In the genomic region with DNA sequence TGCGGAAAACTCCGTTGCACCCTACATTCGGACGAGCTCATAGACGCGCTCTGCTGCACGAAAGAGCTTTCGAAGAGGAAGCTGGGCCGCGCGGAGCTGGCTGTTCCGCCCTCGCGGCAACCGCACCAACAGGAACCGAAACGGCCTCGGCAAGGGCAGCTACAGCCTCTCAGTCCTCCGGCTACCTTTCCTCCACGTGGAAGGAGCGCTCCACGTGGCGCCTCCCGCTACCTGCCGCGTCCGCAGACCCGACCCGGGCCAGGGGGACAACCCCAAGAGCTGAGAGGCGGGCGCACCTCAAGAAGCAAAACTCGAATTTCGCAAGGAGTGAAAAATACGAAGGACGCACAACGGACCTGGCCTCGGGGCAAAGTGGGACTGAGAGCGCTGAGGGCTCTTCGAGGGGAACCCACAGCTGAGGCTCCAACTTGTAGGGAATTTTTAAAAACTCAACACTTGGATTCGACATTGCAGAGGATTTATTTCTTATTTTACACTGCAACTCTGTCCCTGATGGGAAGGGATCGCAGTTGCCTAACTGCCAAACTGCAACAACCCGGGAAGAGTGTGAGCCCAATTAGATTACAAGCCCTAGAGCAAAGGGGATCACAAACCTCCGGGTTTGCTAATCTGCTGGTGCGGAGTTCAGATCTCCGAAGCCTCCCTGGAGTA, we compare ENCODE assay signal across 8 cellular contexts. TPM values are rescaled to one million over a fixed set of nuclear protein-coding genes. Genes with fewer than 3 reads are reported as not detected.
DNase-seq lines count a peak whose midpoint lies in the region; ATAC-seq lines count a peak whose summit lies in the region.

No MANE protein-coding gene starts in this region.

- peak; percentile 11 for DNase-seq in activated naive CD4-positive, alpha-beta T cell treated with Interleukin-2 at 50 U/mL for 16 hours
- no peak for DNase-seq in activated naive CD4-positive, alpha-beta T cell (lab: John Stamatoyannopoulos, UW)
- DNase-seq in SK-N-MC (ENCODE audit: low read depth, low spot score) (no peak), dermis blood vessel endothelial cell (peak; percentile 54), memory B cell (ENCODE audit: low spot score in 2 of 2) (peak; percentile 51 to 67), DMS79 (lab: John Stamatoyannopoulos, UW) (no peak)
- DNase-seq in stimulated activated naive CD8-positive, alpha-beta T cell treated with anti-CD3 and anti-CD28 coated beads, Interleukin-15, Interleukin-2, amounts not matched to agents 100 U/mL and 50 U/mL, for 24 hours = peak; percentile 65

- no peaks in the 10 kb centered on the region for H3K9me3 ChIP-seq in SK-N-MC (ENCODE audit: low read depth, low read length)

- peaks cover 3% of the 10 kb centered on the region for H3K9me3 Mint-ChIP-seq in memory B cell

- peak overlapping the region; percentile 60 for H3K9ac ChIP-seq in SK-N-MC (ENCODE audit: insufficient read length)

- peaks cover 3% of the 10 kb centered on the region for H3K36me3 Mint-ChIP-seq in memory B cell

- no peak overlapping the region for H3K27ac ChIP-seq in SK-N-MC

- peak overlapping the region; percentile 62 for H3K4me3 Mint-ChIP-seq in memory B cell

- ATAC-seq in HG02943 (IDR thresholded peaks at IDR 0.05; ENCODE audit: low read depth, unreplicated experiment) = peak; percentile 94
- ATAC-seq in memory B cell (ENCODE audit: low read depth) = peak; percentile 99
- peak; percentile 74 for ATAC-seq in stimulated activated naive CD8-positive, alpha-beta T cell treated with anti-CD3 and anti-CD28 coated beads, Interleukin-15, Interleukin-2, amounts not matched to agents 100 U/mL and 50 U/mL, for 24 hours

- peaks cover 23% of the 10 kb centered on the region for H3K27me3 Mint-ChIP-seq in memory B cell

- H3K27ac Mint-ChIP-seq in memory B cell = peak overlapping the region; percentile 67

- H3K36me3 ChIP-seq in SK-N-MC (ENCODE audit: insufficient read depth, low read length) = no peaks in the 10 kb centered on the region

- peaks cover 10% of the 10 kb centered on the region for H3K4me1 Mint-ChIP-seq in memory B cell

- peak overlapping the region; percentile 69 for H3K4me3 ChIP-seq in SK-N-MC

RNA-seq across cellular contexts. Expression of a gene that starts 1.4 kb away (rescaled TPM):
- total RNA-seq in dermis blood vessel endothelial cell = 0.05 TPM in 1 of 2 replicates, not detected in the other

Comparison
In these comparisons a context has a peak if more than half of its experiments do, and no peak if none do; other contexts are left out.
1. DNase-seq: peak in activated naive CD4-positive, alpha-beta T cell treated with Interleukin-2 at 50 U/mL for 16 hours (single experiment), dermis blood vessel endothelial cell (single experiment), memory B cell (2 of 2) and stimulated activated naive CD8-positive, alpha-beta T cell treated with anti-CD3 and anti-CD28 coated beads, Interleukin-15, Interleukin-2, amounts not matched to agents 100 U/mL and 50 U/mL, for 24 hours (single experiment); none in activated naive CD4-positive, alpha-beta T cell (0 of 4), SK-N-MC (single experiment) and DMS79 (single experiment).
2. Peak in every context shown above with its lines, with median percentiles within 50 percentile points of each other: ATAC-seq.